In the genomic region with DNA sequence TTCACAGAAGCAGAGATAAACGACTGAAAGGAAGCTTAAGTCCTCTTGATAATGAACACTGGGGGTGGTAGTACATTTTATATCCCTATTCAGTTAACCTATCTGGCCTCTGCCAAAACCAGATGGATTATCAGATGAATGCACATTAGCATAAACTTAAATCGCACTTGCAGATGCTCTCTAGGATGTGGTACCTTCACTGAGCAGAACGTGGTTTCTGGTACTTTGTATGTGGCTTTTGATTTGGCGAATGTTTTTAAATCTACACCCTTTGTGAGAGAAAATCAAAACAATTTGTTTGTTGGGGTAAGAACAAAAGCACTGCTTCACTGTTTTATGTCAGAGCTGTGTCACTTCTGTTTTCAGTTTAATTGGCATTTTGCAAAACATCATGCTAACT, we compare ENCODE assay signal across 17 cellular contexts. TPM values are rescaled to one million over a fixed set of nuclear protein-coding genes. Genes with fewer than 3 reads are reported as not detected.
"Had no signal": no experiment of that assay in that cellular context is flagged by ENCODE, and none has a peak within 500 bp of the region (broad histone marks: within the 10 kb centered on the region; RNA-seq: fewer than 3 reads in every experiment).

No MANE protein-coding gene starts in this region.

- ATAC-seq: activated T-cell treated with anti-CD3 and anti-CD28 coated beads, Interleukin-2, amount 50 U/mL, for 4 hours had no signal

- H3K27ac ChIP-seq: tibial nerve, vagina had no signal

- H3K27ac Mint-ChIP-seq: activated naive CD8-positive, alpha-beta T cell had no signal

- H3K27me3 ChIP-seq: tibial nerve, vagina had no signal

- H3K4me1 ChIP-seq: tibial nerve, vagina had no signal

- H3K9me3 ChIP-seq: vagina had no signal

- H3K9me3 Mint-ChIP-seq: activated T-cell treated with anti-CD3 and anti-CD28 coated beads, Interleukin-2, amount 50 U/mL, for 4 hours had no signal

- H3K4me3 ChIP-seq: lung, skin epidermis, tibial nerve, vagina had no signal

- H3K36me3 ChIP-seq: tibial nerve, vagina had no signal

- DNase-seq: activated CD4-positive, alpha-beta T cell treated with anti-CD3 and anti-CD28 coated beads for 48 hours; activated gamma-delta T cell; activated T-cell treated with anti-CD3 and anti-CD28 coated beads, Interleukin-2, amount 50 U/mL, for 4 hours; islet precursor cell; retina; stimulated activated CD4-positive, alpha-beta T cell treated with anti-CD3 and anti-CD28 coated beads, Interleukin-15, amount 100 ng/mL, for 24 hours; stimulated activated CD4-positive, alpha-beta T cell treated with anti-CD3 and anti-CD28 coated beads, Interleukin-4, amount 100 ng/mL, for 1 hour; stimulated activated naive B cell treated with anti-CD40 and anti-IgM and Interleukin-4, amounts not matched to agents 10 μg/mL and 1 μg/mL and 100 μg/mL, for 72 hours had no signal

- H3K27me3 Mint-ChIP-seq: activated naive CD8-positive, alpha-beta T cell; stimulated activated naive B cell treated with anti-CD40 and anti-IgM and Interleukin-4, amounts not matched to agents 10 μg/mL and 1 μg/mL and 100 μg/mL, for 72 hours had no signal

- H3K4me3 Mint-ChIP-seq: activated naive CD8-positive, alpha-beta T cell; activated T-cell treated with anti-CD3 and anti-CD28 coated beads, Interleukin-2, amount 50 U/mL, for 4 hours; stimulated activated naive B cell treated with anti-CD40 and anti-IgM and Interleukin-4, amounts not matched to agents 10 μg/mL and 1 μg/mL and 100 μg/mL, for 72 hours had no signal

RNA-seq across cellular contexts. Expression of a gene that starts 26.5 kb away (rescaled TPM):
- polyA plus RNA-seq: esophagus had no signal

RNA-seq across cellular contexts. Expression of a gene that starts 31.2 kb away (rescaled TPM):
- total RNA-seq: chondrocyte, dermis blood vessel endothelial cell, lung, myocyte, vagina had no signal
- polyA plus RNA-seq: esophagus had no signal

RNA-seq across cellular contexts. Expression of a gene that starts 50.9 kb away (rescaled TPM):
- polyA plus RNA-seq: esophagus, lung had no signal
